ENCODE assay signal across 26 cellular contexts in the genomic region with DNA sequence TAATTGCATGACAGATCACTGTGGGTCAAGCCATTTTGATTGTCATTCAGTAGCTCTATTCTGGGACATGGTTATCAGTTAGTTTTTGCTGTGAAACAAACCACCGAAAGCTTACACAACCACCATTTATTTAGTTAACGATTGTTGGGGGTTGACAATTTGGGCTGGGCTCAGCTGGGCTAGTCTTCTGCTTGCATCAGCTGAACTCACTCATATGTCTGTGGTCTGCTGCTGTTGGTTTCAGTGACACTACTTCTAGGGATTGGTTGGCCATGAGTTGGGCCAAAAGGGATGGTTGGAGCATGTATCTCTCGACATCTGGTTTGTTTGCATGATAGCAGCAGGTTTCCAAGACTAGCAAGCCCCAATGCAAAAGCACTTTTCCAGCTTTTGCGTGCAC. TPM values are rescaled to one million over a fixed set of nuclear protein-coding genes. Genes with fewer than 3 reads are reported as not detected.
"Had no signal": no experiment of that assay in that cellular context is flagged by ENCODE, and none has a peak within 500 bp of the region (broad histone marks: within the 10 kb centered on the region; RNA-seq: fewer than 3 reads in every experiment).

No MANE protein-coding gene starts in this region.

- H3K4me1 ChIP-seq: foreskin keratinocyte, gastroesophageal sphincter, lower lobe of right lung had no signal

- H3K36me3 Mint-ChIP-seq: immature natural killer cell, mesothelial cell of epicardium, naive B cell, natural killer cell had no signal

- DNase-seq: dermis blood vessel endothelial cell; dorsolateral prefrontal cortex; effector CD4-positive, alpha-beta T cell; effector memory CD4-positive, alpha-beta T cell; foreskin keratinocyte; heart left ventricle; hypothalamus; immature natural killer cell; islet precursor cell; kidney; kidney glomerular epithelial cell; left colon; left ventricle myocardium superior; lower lobe of right lung; mesenchymal stem cell; mucosa of descending colon; naive B cell; natural killer cell had no signal

- H3K4me1 Mint-ChIP-seq: naive B cell, natural killer cell had no signal

- H2AFZ ChIP-seq: hepatocyte had no signal

- H3K27me3 ChIP-seq: esophagus muscularis mucosa, foreskin keratinocyte, gastroesophageal sphincter, hepatocyte had no signal

- H3K9me3 ChIP-seq: esophagus muscularis mucosa, gastroesophageal sphincter, heart left ventricle, lower lobe of right lung, mucosa of descending colon had no signal

- H3K79me2 ChIP-seq: hepatocyte had no signal

- FAIRE-seq: endothelial cell of umbilical vein, frontal cortex, kidney had no signal

- H3K36me3 ChIP-seq: esophagus muscularis mucosa, gastroesophageal sphincter, heart left ventricle, lower lobe of right lung had no signal

- H3K4me2 ChIP-seq: hepatocyte had no signal

- ATAC-seq: foreskin keratinocyte, gastroesophageal sphincter, heart left ventricle, left colon, left lobe of liver, left ventricle myocardium superior, lower lobe of right lung, mucosa of descending colon, natural killer cell had no signal

- H3K27ac ChIP-seq: coronary artery, dorsolateral prefrontal cortex, esophagus muscularis mucosa, foreskin keratinocyte, gastroesophageal sphincter, heart left ventricle, hepatocyte, lower lobe of right lung had no signal

- H3K4me3 Mint-ChIP-seq: immature natural killer cell, mesothelial cell of epicardium, naive B cell, natural killer cell had no signal

- H3K4me3 ChIP-seq: coronary artery, dorsolateral prefrontal cortex, esophagus muscularis mucosa, gastroesophageal sphincter, heart left ventricle, hepatocyte, lower lobe of right lung, mucosa of descending colon had no signal

- H3K27ac Mint-ChIP-seq: immature natural killer cell, mesothelial cell of epicardium, naive B cell, natural killer cell had no signal

RNA-seq across cellular contexts. Expression of a gene that starts 36.9 kb away (rescaled TPM):
- total RNA-seq: natural killer cell had no signal
- polyA plus RNA-seq: immature natural killer cell had no signal
